ENCODE assay signal across 24 cellular contexts in genomic region chr6:113934101-113934500, GRCh38.
"Had no signal": no experiment of that assay in that cellular context is flagged by ENCODE, and none has a peak within 500 bp of the region (broad histone marks: within the 10 kb centered on the region; RNA-seq: fewer than 3 reads in every experiment).

No MANE protein-coding gene starts in this region.

- H3K36me3 ChIP-seq: thyroid gland, uterus, vagina had no signal

- FAIRE-seq: urothelium cell line had no signal

- DNase-seq: stimulated activated CD4-positive, alpha-beta T cell treated with anti-CD3 and anti-CD28 coated beads, Interleukin-2, amount 100 ng/mL, for 48 hours; stimulated activated CD4-positive, alpha-beta T cell treated with anti-CD3 and anti-CD28 coated beads, Interleukin-4, amount 100 ng/mL, for 1 hour; stimulated activated CD4-positive, alpha-beta T cell treated with anti-CD3 and anti-CD28 coated beads, Interleukin-4, amount 100 ng/mL, for 24 hours; stimulated activated CD4-positive, alpha-beta T cell treated with anti-CD3 and anti-CD28 coated beads, Interleukin-4, amount 100 ng/mL, for 4 hours; stimulated activated CD8-positive, alpha-beta memory T cell treated with anti-CD3 and anti-CD28 coated beads, Interleukin-4, amount 100 ng/mL, for 48 hours; stimulated activated naive B cell treated with anti-CD40 and anti-IgM and Interleukin-4, amounts not matched to agents 10 μg/mL and 1 μg/mL and 100 μg/mL, for 72 hours; stimulated activated naive CD4-positive, alpha-beta T cell; stimulated activated naive CD4-positive, alpha-beta T cell treated with Interleukin-2 at 50 U/mL for 16 hours; stimulated activated naive CD8-positive, alpha-beta T cell treated with anti-CD3 and anti-CD28 coated beads, Interleukin-15, amount 100 ng/mL, for 72 hours; stimulated activated naive CD8-positive, alpha-beta T cell treated with anti-CD3 and anti-CD28 coated beads, Interleukin-15, Interleukin-2, amounts not matched to agents 100 U/mL and 50 U/mL, for 24 hours; stomach; substantia nigra; testis; thyroid gland; tibial artery; transverse colon; upper lobe of left lung; upper lobe of right lung; uterus had no signal

- H3K27me3 ChIP-seq: stomach, suprapubic skin, testis, thyroid gland, tibial artery, tibial nerve, transverse colon, upper lobe of left lung, upper lobe of right lung, uterus, vagina had no signal

- H3K4me1 ChIP-seq: stomach, suprapubic skin, testis, thyroid gland, tibial artery, transverse colon, upper lobe of left lung, upper lobe of right lung, uterus, vagina had no signal

- H3K27ac ChIP-seq: stomach, suprapubic skin, testis, thoracic aorta, thyroid gland, tibial artery, tibial nerve, transverse colon, upper lobe of left lung, upper lobe of right lung, uterus, vagina had no signal

- H3K9me3 ChIP-seq: suprapubic skin, testis, thoracic aorta, thyroid gland had no signal

- H3K4me3 ChIP-seq: stomach, suprapubic skin, testis, thoracic aorta, thyroid gland, tibial artery, tibial nerve, transverse colon, upper lobe of left lung, upper lobe of right lung, uterus, vagina had no signal
